ENCODE assay signal across 9 cellular contexts in genomic region chr2:227509824-227510619, GRCh38. TPM values are rescaled to one million over a fixed set of nuclear protein-coding genes. Genes with fewer than 3 reads are reported as not detected.
DNase-seq lines count a peak whose midpoint lies in the region; TF ChIP-seq lines count a peak whose summit lies in the region.
"Had no signal": no experiment of that assay in that cellular context is flagged by ENCODE, and none has a peak within 500 bp of the region (broad histone marks: within the 10 kb centered on the region; RNA-seq: fewer than 3 reads in every experiment).

No MANE protein-coding gene starts in this region.

- H3F3A ChIP-seq in smooth muscle cell (ENCODE audit: low read depth), result peaks cover 7% of the 10 kb centered on the region

- peaks cover 100% of the 10 kb centered on the region for H3K79me2 ChIP-seq in smooth muscle cell (ENCODE audit: low read depth)

- H4K20me1 ChIP-seq in smooth muscle cell (ENCODE audit: low read depth), result peaks cover 100% of the 10 kb centered on the region

- H3K4me1 ChIP-seq in smooth muscle cell (ENCODE audit: low read depth), result peaks cover 54% of the 10 kb centered on the region
- H3K4me1 ChIP-seq in uterus, result no peaks in the 10 kb centered on the region

- DNase-seq in NCI-H510A treated with DMSO at 0.1 percent for 48 hours (lab: John Stamatoyannopoulos, UW) (peak; percentile 62), NCI-H510A (lab: John Stamatoyannopoulos, UW) (no peak), SK-N-DZ (ENCODE audit: low spot score) (peak; percentile 54), fibroblast of pulmonary artery (ENCODE audit: low read depth) (peak; percentile 31), smooth muscle cell (lab: John Stamatoyannopoulos, UW; ENCODE audit: unreplicated experiment) (no peak), cerebellum (ENCODE audit: low spot score) (no peak), uterus (no peak), DMS153 (lab: John Stamatoyannopoulos, UW) (no peak)
- DNase-seq: effector CD8-positive, alpha-beta T cell had no signal

- no peak overlapping the region for H2AFZ ChIP-seq in smooth muscle cell (ENCODE audit: low read depth)

- no peaks in the 10 kb centered on the region for H3K27me3 ChIP-seq in smooth muscle cell (ENCODE audit: low read depth)
- no peaks in the 10 kb centered on the region for H3K27me3 ChIP-seq in uterus

- H3K27ac ChIP-seq in smooth muscle cell (ENCODE audit: low read depth) (peak overlapping the region; percentile 48), uterus (no peak overlapping the region)

- 41% methylated on average over 4 of the region's 4 CpGs for WGBS in smooth muscle cell (ENCODE audit: low lambda C conversion rate)

- no peaks in the 10 kb centered on the region for H3K9me3 ChIP-seq in smooth muscle cell (replicated peaks; ENCODE audit: low read depth)
- H3K9me3 ChIP-seq in uterus, result no peaks in the 10 kb centered on the region

- no peaks in the 10 kb centered on the region for H3K36me3 ChIP-seq in smooth muscle cell (ENCODE audit: low read depth)
- no peaks in the 10 kb centered on the region for H3K36me3 ChIP-seq in uterus

- intact Hi-C loops in uterus (cut with DNase I; ENCODE audit: low total_unique reads), result no loop called here

- peak overlapping the region; percentile 76 for H3K4me2 ChIP-seq in smooth muscle cell

- no peak for TF ChIP-seq POLR2A in uterus (IDR thresholded peaks at IDR 0.05)

- H3K9ac ChIP-seq in smooth muscle cell (ENCODE audit: low read depth), result peak overlapping the region; percentile 9

- H3K4me3 ChIP-seq in fibroblast of pulmonary artery (replicated peaks; ENCODE audit: low read depth, low read length) (no peak overlapping the region), smooth muscle cell (no peak overlapping the region), uterus (no peak overlapping the region)

- TF ChIP-seq CTCF in fibroblast of pulmonary artery (IDR thresholded peaks at IDR 0.05; ENCODE audit: low read length, missing control alignments) (no peak), smooth muscle cell (IDR thresholded peaks at IDR 0.05; ENCODE audit: borderline replicate concordance, insufficient read depth, poor library complexity, severe bottlenecking) (no peak), uterus (IDR thresholded peaks at IDR 0.05) (no peak)

RNA-seq across cellular contexts. Expression of gene AGFG1, which starts 38.1 kb away (rescaled TPM):
- 18.5 and 19.1 TPM in 2 replicates for polyA plus RNA-seq in SK-N-DZ (2014; cell fraction: cytosol; rRNA removed)
- polyA plus RNA-seq in SK-N-DZ (2014; cell fraction: nucleus; rRNA removed), result 12.9 and 16.4 TPM in 2 replicates
- 127 and 143 TPM in 2 replicates for total RNA-seq in smooth muscle cell
- 60.5 and 61.1 TPM in 2 replicates for polyA plus RNA-seq in smooth muscle cell
- 59.7 TPM for total RNA-seq in cerebellum
- 10 to 100 TPM; 17.6 to 60.4 (median 29.9) TPM for total RNA-seq in uterus

Comparison
In these comparisons a context has a peak if more than half of its experiments do, and no peak if none do; other contexts are left out.
1. DNase-seq: peak in NCI-H510A treated with DMSO at 0.1 percent for 48 hours (single experiment), SK-N-DZ (single experiment) and fibroblast of pulmonary artery (single experiment); none in NCI-H510A (single experiment), smooth muscle cell (single experiment), cerebellum (single experiment), uterus (0 of 2) and DMS153 (single experiment).